22 cellular contexts compared by ENCODE assay signal in genomic region chr5:124079062-124079461, GRCh38.
DNase-seq lines count a peak whose midpoint lies in the region; ATAC-seq, FAIRE-seq and TF ChIP-seq lines count a peak whose summit lies in the region.
"Had no signal": no experiment of that assay in that cellular context is flagged by ENCODE, and none has a peak within 500 bp of the region (broad histone marks: within the 10 kb centered on the region; RNA-seq: fewer than 3 reads in every experiment).

No MANE protein-coding gene starts in this region.

- no peak overlapping the region for H3K9ac ChIP-seq in HepG2 (ENCODE audit: insufficient read depth, low read depth, low read length)

- POLR2A ChIA-PET in HepG2 (lab: Yijun Ruan, JAX): no interaction called here

- H3K4me1 ChIP-seq in HepG2 (ENCODE audit: insufficient read depth, low read length): no peaks in the 10 kb centered on the region
- H3K4me1 ChIP-seq: BE2C had no signal

- in situ Hi-C loops in HepG2 (cut with HindIII; ENCODE audit: extremely low pct_ligation_motif_present, low pct_unique_long_range_greater_than_20kb): no loop called here

- DNase-seq in cardiac fibroblast (ENCODE audit: low read depth in 2 of 2): peak; percentile 16 to 64
- peak; percentile 34 for DNase-seq in fibroblast of mammary gland (ENCODE audit: low read depth)
- DNase-seq in fibroblast of villous mesenchyme (ENCODE audit: low read depth): peak; percentile 24
- peak; percentile 24 for DNase-seq in smooth muscle cell of the brain vasculature (ENCODE audit: low read depth, low spot score)
- DNase-seq in cortex of kidney (lab: John Stamatoyannopoulos, UW): no peak
- DNase-seq in HepG2 (ENCODE audit: low spot score): no peak
- no peak for DNase-seq in NCI-H1105 (lab: John Stamatoyannopoulos, UW)
- DNase-seq: ACHN; BE2C; C1 segment of cervical spinal cord; CD4-positive, CD25-positive, alpha-beta regulatory T cell; CD8-positive, alpha-beta memory T cell; COR-L47; IMR-90 had no signal

- H3K4me2 ChIP-seq in HepG2 (ENCODE audit: low read depth, low read length): no peak overlapping the region
- H3K4me2 ChIP-seq: GM23338 had no signal

- no peaks in the 10 kb centered on the region for H4K20me1 ChIP-seq in HepG2 (ENCODE audit: insufficient read depth, low read length)

- TF ChIP-seq EP300 in HepG2 (IDR thresholded peaks at IDR 0.05; ENCODE audit: low read depth in 2 of 2, low read length in 2 of 2) (no peak), HepG2 (CRISPR knock-in tag; IDR thresholded peaks at IDR 0.05; ENCODE audit: borderline replicate concordance) (no peak)

- CTCF ChIA-PET in HepG2 (lab: Yijun Ruan, JAX; ENCODE audit: low intra/inter-chr PET ratio, low total read pairs): no interaction called here

- H3K9me3 ChIP-seq in HepG2 (ENCODE audit: low read length): no peaks in the 10 kb centered on the region; the same call in 1 of the 2 replicates
- H3K9me3 ChIP-seq: BE2C had no signal

- FAIRE-seq in HepG2 (lab: Jason Lieb, UNC): no peak
- FAIRE-seq: A204.1, G401.6, GM12891, H54, K562 had no signal

- BruUV-seq in HepG2 (replicated peaks; lab: Mats Ljungman, UMichigan): no TSS peak

- no peaks in the 10 kb centered on the region for H3K79me2 ChIP-seq in HepG2 (ENCODE audit: insufficient read depth, low read length)

- no peak for TF ChIP-seq POLR2A in HepG2 (IDR thresholded peaks at IDR 0.05; ENCODE audit: insufficient read depth in 1 of 2, low read depth in 2 of 2, low read length in 2 of 2)

- H3K27ac ChIP-seq in HepG2 (ENCODE audit: extremely low read length, insufficient read depth, low read length): no peak overlapping the region

- no peaks in the 10 kb centered on the region for H3K36me3 ChIP-seq in HepG2 (replicated peaks in 1 of 2; ENCODE audit: control insufficient read depth in 1 of 2, insufficient read depth in 2 of 2, low read length in 2 of 2)
- H3K36me3 ChIP-seq: BE2C had no signal

- no peak for TF ChIP-seq CTCF in cardiac fibroblast (IDR thresholded peaks at IDR 0.05; ENCODE audit: low read depth, low read length)
- TF ChIP-seq CTCF in fibroblast of mammary gland (conservative IDR thresholded peaks at IDR 0.05; ENCODE audit: control insufficient read depth, insufficient read depth, low read depth, low read length): no peak
- no peak for TF ChIP-seq CTCF in fibroblast of villous mesenchyme (IDR thresholded peaks at IDR 0.05; ENCODE audit: insufficient read depth, low read depth, low read length)
- TF ChIP-seq CTCF in HepG2 (CRISPR knock-in tag; IDR thresholded peaks at IDR 0.05): no peak

- no peak overlapping the region for H3K4me3 ChIP-seq in cardiac fibroblast (replicated peaks in 1 of 2; ENCODE audit: low read depth in 2 of 2, low read length in 2 of 2)
- H3K4me3 ChIP-seq in fibroblast of mammary gland (ENCODE audit: control insufficient read depth, low read depth, low read length): no peak overlapping the region
- no peak overlapping the region for H3K4me3 ChIP-seq in fibroblast of villous mesenchyme (ENCODE audit: low read depth, low read length)
- H3K4me3 ChIP-seq in HepG2 (replicated peaks in 1 of 3; ENCODE audit: insufficient read depth in 1 of 3, low read depth in 2 of 3, low read length in 3 of 3): no peak overlapping the region
- H3K4me3 ChIP-seq: GM23338, K562 had no signal

- no peaks in the 10 kb centered on the region for H3K27me3 ChIP-seq in HepG2 (ENCODE audit: control insufficient read depth in 1 of 2, insufficient read depth in 2 of 2, low read length in 2 of 2)
- H3K27me3 ChIP-seq: BE2C had no signal

- no peak for TF ChIP-seq RAD21 in HepG2 (CRISPR knock-in tag; IDR thresholded peaks at IDR 0.05)

- ATAC-seq in HG02678 (IDR thresholded peaks at IDR 0.05; ENCODE audit: unreplicated experiment): no peak
- no peak for ATAC-seq in HepG2
- ATAC-seq: GM23338, HCT116, K562 had no signal

- H2AFZ ChIP-seq in HepG2 (ENCODE audit: low read length): no peak overlapping the region
- H2AFZ ChIP-seq: GM23338 had no signal

- intact Hi-C loops in HepG2 (cut with micrococcal nuclease; ENCODE audit: unreplicated experiment): no loop called here

TF ChIP-seq in HepG2, 621 proteins besides CTCF, POLR2A, EP300 and RAD21:
- no peak for TF ChIP-seq NFRKB (IDR thresholded peaks at IDR 0.05)

Comparison
In these comparisons a context has a peak if more than half of its experiments do, and no peak if none do; other contexts are left out.
1. DNase-seq: peak in cardiac fibroblast (2 of 2), fibroblast of mammary gland (single experiment), fibroblast of villous mesenchyme (single experiment) and smooth muscle cell of the brain vasculature (single experiment); none in cortex of kidney (single experiment), HepG2 (single experiment) and NCI-H1105 (single experiment).